In the genomic region with DNA sequence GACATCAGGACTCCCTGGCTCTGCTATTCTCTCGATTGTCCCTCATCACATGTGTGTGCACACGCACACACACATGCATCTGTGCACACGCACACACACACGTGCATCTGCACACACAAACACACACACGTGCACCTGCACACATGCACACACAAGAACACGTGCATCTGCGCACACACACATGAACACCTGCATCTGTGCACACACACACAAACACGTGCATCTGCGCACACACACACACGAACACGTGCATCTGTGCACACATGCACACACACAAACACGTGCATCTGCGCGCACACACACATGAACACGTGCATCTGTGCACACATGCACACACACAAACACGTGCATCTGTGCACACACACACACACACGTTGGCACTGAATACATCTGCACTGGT, we compare ENCODE assay signal across 25 cellular contexts. TPM values are rescaled to one million over a fixed set of nuclear protein-coding genes. Genes with fewer than 3 reads are reported as not detected.
DNase-seq lines count a peak whose midpoint lies in the region; ATAC-seq, FAIRE-seq and TF ChIP-seq lines count a peak whose summit lies in the region.
"Had no signal": no experiment of that assay in that cellular context is flagged by ENCODE, and none has a peak within 500 bp of the region (broad histone marks: within the 10 kb centered on the region; RNA-seq: fewer than 3 reads in every experiment).

No MANE protein-coding gene starts in this region.

- no peaks in the 10 kb centered on the region for H3K4me1 Mint-ChIP-seq in stimulated activated naive B cell treated with anti-CD40 and anti-IgM and Interleukin-4, amounts not matched to agents 10 μg/mL and 1 μg/mL and 100 μg/mL, for 72 hours
- no peaks in the 10 kb centered on the region for H3K4me1 Mint-ChIP-seq in activated CD4-positive, alpha-beta memory T cell treated with anti-CD3 and anti-CD28 coated beads, Interleukin-2, amount 10 ng/mL, durations not matched to agents 7 days and 5 days
- H3K4me1 Mint-ChIP-seq: CD4-positive, CD25-positive, alpha-beta regulatory T cell; CD8-positive, alpha-beta memory T cell had no signal

- H2BK15ac ChIP-seq in H1 (ENCODE audit: low read length) = no peak overlapping the region

- WGBS in K562 (ENCODE audit: insufficient coverage, low coverage, missing lambda C conversion rate) = 54% methylated on average over 13 of the region's 17 CpGs
- WGBS in H1 (ENCODE audit: extremely low coverage in 1 of 2, insufficient coverage in 1 of 2, insufficient read length in 1 of 2, insufficient replicate concordance in 2 of 2, low coverage in 1 of 2, low lambda C conversion rate in 2 of 2, missing lambda C conversion rate in 1 of 2), 2 experiments = 84% methylated on average over 17 of the region's 17 CpGs; no CpG with 5 or more reads in 1 of the 2 experiments

- H3K36me3 ChIP-seq in HEK293 (ENCODE audit: control insufficient read depth in 2 of 2, insufficient read depth in 1 of 2, low read length in 2 of 2) = no peaks in the 10 kb centered on the region
- H3K36me3 ChIP-seq in K562 (ENCODE audit: control insufficient read depth, insufficient read depth, low read length) = no peaks in the 10 kb centered on the region
- no peaks in the 10 kb centered on the region for H3K36me3 ChIP-seq in H1 (ENCODE audit: control insufficient read depth in 2 of 4, insufficient read depth in 4 of 4, low read length in 3 of 4)
- H3K36me3 ChIP-seq: BE2C had no signal

- intact Hi-C loops in K562 (cut with micrococcal nuclease) = no loop called here

- H4K91ac ChIP-seq in H1 (replicated peaks; ENCODE audit: insufficient read length, low read length) = peak overlapping the region; percentile 50

- CTCF ChIA-PET in HEK293 (lab: Yijun Ruan, JAX) = no interaction called here
- CTCF ChIA-PET in K562 (lab: Yijun Ruan, JAX; ENCODE audit: low intra/inter-chr PET ratio) = no interaction called here
- CTCF ChIA-PET in H1 (lab: Charles Lee; ENCODE audit: partially characterized antibody) = interaction anchor here (0.6 to 1.8 kb wide), 4 partner anchors 8 to 77 kb away, joined by 3 to 5 read pairs (median 3); no protein-coding TSS in a partner anchor
- CTCF ChIA-PET in activated CD4-positive, alpha-beta memory T cell treated with anti-CD3 and anti-CD28 coated beads, Interleukin-2, amount 10 ng/mL, durations not matched to agents 7 days and 5 days (lab: Charles Lee) = no interaction called here

- no peak overlapping the region for H2BK20ac ChIP-seq in H1 (ENCODE audit: low read length)

- in situ Hi-C loops in K562 (cut with MboI) = no loop called here

- peaks cover 18 to 59% of the 10 kb centered on the region in 2 donors for H3K27me3 Mint-ChIP-seq in stimulated activated naive B cell treated with anti-CD40 and anti-IgM and Interleukin-4, amounts not matched to agents 10 μg/mL and 1 μg/mL and 100 μg/mL, for 72 hours
- peaks cover 7% of the 10 kb centered on the region for H3K27me3 Mint-ChIP-seq in activated CD4-positive, alpha-beta memory T cell treated with anti-CD3 and anti-CD28 coated beads, Interleukin-2, amount 10 ng/mL, durations not matched to agents 7 days and 5 days

- peaks cover 10% of the 10 kb centered on the region for H3K9me1 ChIP-seq in K562 (ENCODE audit: control insufficient read depth, insufficient read depth, low read length)

- H3K18ac ChIP-seq in H1 (ENCODE audit: extremely low read depth, low read length) = no peak overlapping the region

- no peak overlapping the region for H2BK120ac ChIP-seq in H1 (replicated peaks; ENCODE audit: low read depth, low read length)

- no TSS peak for BruUV-seq in K562 (replicated peaks; lab: Mats Ljungman, UMichigan)

- no peak overlapping the region for H3K56ac ChIP-seq in H1 (replicated peaks; ENCODE audit: insufficient read length, low read depth, low read length)

- H3K9ac ChIP-seq in K562 (ENCODE audit: insufficient read depth in 1 of 2, low read depth in 2 of 2, low read length in 2 of 2) (no peak overlapping the region), H1 (replicated peaks in 1 of 4; ENCODE audit: extremely low read depth in 1 of 4, low read depth in 3 of 4, low read length in 3 of 4) (no peak overlapping the region)

- no peak overlapping the region for H3K14ac ChIP-seq in H1 (ENCODE audit: insufficient read length)

- no peak for TF ChIP-seq POLR2A in K562 (conservative IDR thresholded peaks at IDR 0.05)
- TF ChIP-seq POLR2A in H1 (IDR thresholded peaks at IDR 0.05; ENCODE audit: control extremely low read depth in 1 of 2, low read depth in 2 of 2, low read length in 2 of 2) = no peak

- no peak overlapping the region for H2AFZ ChIP-seq in K562 (ENCODE audit: low read depth, low read length)
- no peak overlapping the region for H2AFZ ChIP-seq in H1 (ENCODE audit: low read length)

- H4K20me1 ChIP-seq in K562 (replicated peaks; ENCODE audit: control insufficient read depth, insufficient read depth, low read length) (peaks cover 8% of the 10 kb centered on the region), H1 (replicated peaks in 1 of 2; ENCODE audit: control insufficient read depth in 1 of 2, insufficient read depth in 2 of 2, low read length in 2 of 2) (peaks cover 0 to 7% of the 10 kb centered on the region in 2 experiments)

- H3K23ac ChIP-seq in H1 (ENCODE audit: insufficient read length) = no peak overlapping the region

- no peak overlapping the region; the same call in 1 of the 2 replicates for H2BK12ac ChIP-seq in H1 (ENCODE audit: low read depth, low read length)

- H3K27ac ChIP-seq in HEK293 (ENCODE audit: extremely low read depth, low read depth, low read length) = no peak overlapping the region
- no peak overlapping the region for H3K27ac ChIP-seq in K562 (ENCODE audit: extremely low read depth, low read depth, low read length)
- H3K27ac ChIP-seq in H1 (ENCODE audit: low read depth, low read length) = no peak overlapping the region

- H3K27me3 ChIP-seq in K562 (ENCODE audit: control insufficient read depth in 2 of 2, insufficient read depth in 2 of 2, low read length in 2 of 2) (peaks cover 0 to 6% of the 10 kb centered on the region in 2 experiments; a peak in 3 of 5 replicates), H1 (replicated peaks in 1 of 4; ENCODE audit: control insufficient read depth in 3 of 4, extremely low read depth in 1 of 4, insufficient read depth in 3 of 4, low read length in 3 of 4) (no peaks in the 10 kb centered on the region)

- H3K4me1 ChIP-seq in HEK293 (ENCODE audit: control insufficient read depth, insufficient read depth, low read length) (no peaks in the 10 kb centered on the region), K562 (replicated peaks in 1 of 2; ENCODE audit: control insufficient read depth in 2 of 2, insufficient read depth in 2 of 2, low read length in 2 of 2) (peaks cover 42 to 51% of the 10 kb centered on the region in 2 experiments), H1 (replicated peaks in 1 of 4; ENCODE audit: control insufficient read depth in 3 of 4, insufficient read depth in 4 of 4, low read length in 3 of 4) (no peaks in the 10 kb centered on the region; a peak in 2 of 7 replicates)
- H3K4me1 ChIP-seq: BE2C had no signal

- no peaks in the 10 kb centered on the region for H3K9me3 Mint-ChIP-seq in stimulated activated naive B cell treated with anti-CD40 and anti-IgM and Interleukin-4, amounts not matched to agents 10 μg/mL and 1 μg/mL and 100 μg/mL, for 72 hours
- no peaks in the 10 kb centered on the region for H3K9me3 Mint-ChIP-seq in activated CD4-positive, alpha-beta memory T cell treated with anti-CD3 and anti-CD28 coated beads, Interleukin-2, amount 10 ng/mL, durations not matched to agents 7 days and 5 days
- H3K9me3 Mint-ChIP-seq: CD8-positive, alpha-beta memory T cell; IgD-negative memory B cell had no signal

- ATAC-seq in K562 = no peak
- no peak for ATAC-seq in stimulated activated naive B cell treated with anti-CD40 and anti-IgM and Interleukin-4, amounts not matched to agents 10 μg/mL and 1 μg/mL and 100 μg/mL, for 72 hours (replicated peaks)
- ATAC-seq: GM12878, HCT116 had no signal

- H4K8ac ChIP-seq in H1 (ENCODE audit: extremely low read depth, insufficient read depth, low read length) = no peak overlapping the region

- H3K79me2 ChIP-seq in K562 (ENCODE audit: control insufficient read depth, insufficient read depth, low read length) (no peaks in the 10 kb centered on the region), H1 (ENCODE audit: control insufficient read depth in 1 of 2, insufficient read depth in 2 of 2, low read length in 2 of 2) (no peaks in the 10 kb centered on the region)

- H3K4ac ChIP-seq in H1 (replicated peaks; ENCODE audit: insufficient read length, low read depth, low read length) = peak overlapping the region; percentile 83

- H3K4me2 ChIP-seq in K562 (ENCODE audit: insufficient read depth, low read length) (no peak overlapping the region), H1 (ENCODE audit: insufficient read depth in 1 of 2, low read depth in 2 of 2, low read length in 2 of 2) (no peak overlapping the region)

- no peak overlapping the region for H4K5ac ChIP-seq in H1 (ENCODE audit: insufficient read length, low read depth, low read length)

- H3K4me3 ChIP-seq in HEK293 (ENCODE audit: low read depth, low read length) (no peak overlapping the region), K562 (no peak overlapping the region), H1 (ENCODE audit: extremely low read depth in 1 of 4, insufficient read depth in 2 of 4, low read depth in 3 of 4, low read length in 4 of 4) (no peak overlapping the region)
- H3K4me3 ChIP-seq: GM12878 had no signal

- no peaks in the 10 kb centered on the region for H3K9me3 ChIP-seq in HEK293 (ENCODE audit: control insufficient read depth, insufficient read depth, low read depth, low read length)
- no peaks in the 10 kb centered on the region for H3K9me3 ChIP-seq in K562 (replicated peaks; ENCODE audit: control insufficient read depth, insufficient read depth, low read depth, low read length)
- H3K9me3 ChIP-seq in H1 (ENCODE audit: insufficient read depth in 2 of 2, low read depth in 1 of 2, low read length in 1 of 2) = no peaks in the 10 kb centered on the region
- H3K9me3 ChIP-seq: BE2C had no signal

- no peak for TF ChIP-seq CTCF in HEK293 (tag by site-specific recombination; IDR thresholded peaks at IDR 0.05)
- no peak for TF ChIP-seq CTCF in K562 (IDR thresholded peaks at IDR 0.05 in 2 of 3, conservative IDR thresholded peaks at IDR 0.05 in 1 of 3; ENCODE audit: insufficient read depth in 2 of 3, low read depth in 1 of 3, low read length in 3 of 3)
- TF ChIP-seq CTCF in H1 (IDR thresholded peaks at IDR 0.05; ENCODE audit: control extremely low read depth in 1 of 3, insufficient read depth in 1 of 3, low read depth in 1 of 3, low read length in 3 of 3) = no peak

- H3K79me1 ChIP-seq in H1 (ENCODE audit: low read depth, low read length) = no peaks in the 10 kb centered on the region

- H2BK5ac ChIP-seq in H1 (ENCODE audit: low read depth, low read length) = 0 out of 2 replicates have a peak overlapping the region, but pooled peaks have one; percentile 37

- H3K36me3 Mint-ChIP-seq in stimulated activated naive B cell treated with anti-CD40 and anti-IgM and Interleukin-4, amounts not matched to agents 10 μg/mL and 1 μg/mL and 100 μg/mL, for 72 hours = no peaks in the 10 kb centered on the region
- no peaks in the 10 kb centered on the region for H3K36me3 Mint-ChIP-seq in activated CD4-positive, alpha-beta memory T cell treated with anti-CD3 and anti-CD28 coated beads, Interleukin-2, amount 10 ng/mL, durations not matched to agents 7 days and 5 days (ENCODE audit: low read depth)
- H3K36me3 Mint-ChIP-seq: CD4-positive, CD25-positive, alpha-beta regulatory T cell; CD8-positive, alpha-beta memory T cell had no signal

- FAIRE-seq in K562 (lab: Jason Lieb, UNC) (no peak), H1 (lab: Jason Lieb, UNC) (no peak), urothelium cell line (lab: Jason Lieb, UNC) (peak; percentile 77)
- FAIRE-seq: A204.1, GM12878, GM19239, HTR-8/SVneo had no signal

- TF ChIP-seq RAD21 in K562 (CRISPR knock-in tag; conservative IDR thresholded peaks at IDR 0.05 in 1 of 2, IDR thresholded peaks at IDR 0.05 in 1 of 2) (no peak), H1 (IDR thresholded peaks at IDR 0.05 in 1 of 2, conservative IDR thresholded peaks at IDR 0.05 in 1 of 2; ENCODE audit: low read depth in 2 of 2, low read length in 2 of 2) (no peak)

- H3K4me3 Mint-ChIP-seq in stimulated activated naive B cell treated with anti-CD40 and anti-IgM and Interleukin-4, amounts not matched to agents 10 μg/mL and 1 μg/mL and 100 μg/mL, for 72 hours = no peak overlapping the region
- H3K4me3 Mint-ChIP-seq in activated CD4-positive, alpha-beta memory T cell treated with anti-CD3 and anti-CD28 coated beads, Interleukin-2, amount 10 ng/mL, durations not matched to agents 7 days and 5 days = no peak overlapping the region
- H3K4me3 Mint-ChIP-seq: CD4-positive, CD25-positive, alpha-beta regulatory T cell; CD8-positive, alpha-beta memory T cell; IgD-negative memory B cell had no signal

- peak overlapping the region; percentile 56; the same call in 1 of the 2 replicates for H2AK5ac ChIP-seq in H1 (ENCODE audit: low read depth, low read length)

- TF ChIP-seq EP300 in K562 (IDR thresholded peaks at IDR 0.05; ENCODE audit: low read length) = no peak
- no peak for TF ChIP-seq EP300 in H1 (IDR thresholded peaks at IDR 0.05; ENCODE audit: borderline replicate concordance in 1 of 2, low read depth in 2 of 2, low read length in 2 of 2)

- H3K23me2 ChIP-seq in H1 (ENCODE audit: low read depth, low read length) = no peaks in the 10 kb centered on the region; the same call in 1 of the 2 replicates

- POLR2A ChIA-PET in HEK293 (lab: Yijun Ruan, JAX) (no interaction called here), K562 (lab: Yijun Ruan, JAX) (interaction anchor here (1.1 kb wide), 1 partner anchor 88 kb away, joined by 3 read pairs; no protein-coding TSS in a partner anchor), H1 (lab: Charles Lee; ENCODE audit: partially characterized antibody) (no interaction called here)
- POLR2A ChIA-PET in activated CD4-positive, alpha-beta memory T cell treated with anti-CD3 and anti-CD28 coated beads, Interleukin-2, amount 10 ng/mL, durations not matched to agents 7 days and 5 days (lab: Charles Lee) = no interaction called here

- H3K27ac Mint-ChIP-seq in stimulated activated naive B cell treated with anti-CD40 and anti-IgM and Interleukin-4, amounts not matched to agents 10 μg/mL and 1 μg/mL and 100 μg/mL, for 72 hours = no peak overlapping the region
- no peak overlapping the region for H3K27ac Mint-ChIP-seq in activated CD4-positive, alpha-beta memory T cell treated with anti-CD3 and anti-CD28 coated beads, Interleukin-2, amount 10 ng/mL, durations not matched to agents 7 days and 5 days
- H3K27ac Mint-ChIP-seq: CD4-positive, CD25-positive, alpha-beta regulatory T cell; CD8-positive, alpha-beta memory T cell; IgD-negative memory B cell had no signal

- DNase-seq in K562 (ENCODE audit: extremely low read depth in 1 of 4, low spot score in 3 of 4) (no peak), H1 (ENCODE audit: low read depth in 1 of 2, low spot score in 2 of 2) (peak in 1 of 2 experiments; percentile 7), urothelium cell line (ENCODE audit: low spot score) (no peak), SKM-1 treated with dmso at 0.1 percent for 144 hours (lab: John Stamatoyannopoulos, UW; ENCODE audit: unreplicated experiment) (no peak)
- no peak for DNase-seq in stimulated activated naive B cell treated with anti-CD40 and anti-IgM and Interleukin-4, amounts not matched to agents 10 μg/mL and 1 μg/mL and 100 μg/mL, for 72 hours
- no peak for DNase-seq in activated CD4-positive, alpha-beta memory T cell treated with anti-CD3 and anti-CD28 coated beads, Interleukin-2, amount 10 ng/mL, durations not matched to agents 7 days and 5 days
- DNase-seq: ACHN; BE2C; C1 segment of cervical spinal cord; CD4-positive, CD25-positive, alpha-beta regulatory T cell; CD8-positive, alpha-beta memory T cell; COR-L47; DMS 273 treated with DMSO at 0.1 percent for 48 hours; DMS53; DND-41; EL; H7 had no signal

RNA-seq across cellular contexts. Expression of a gene that starts 14.7 kb away (rescaled TPM):
- not detected in 2 replicates for total RNA-seq in K562 (2011; cell fraction: chromatin; rRNA removed; ENCODE audit: low replicate concordance)
- total RNA-seq in K562 (2011; cell fraction: nucleolus; rRNA removed) = not detected in 2 replicates
- total RNA-seq in K562 (2011; cell fraction: nucleoplasm; rRNA removed) = not detected in 2 replicates
- not detected in 2 replicates for total RNA-seq in K562 (2014; rRNA removed)
- total RNA-seq in K562 (2014; rRNA removed; fragmentation: Illumina TruSeq; extraction: Trizol) = not detected in 2 replicates
- total RNA-seq in K562 (2015; rRNA removed; fragmentation: Illumina TruSeq; extraction: Trizol) = not detected in 2 replicates
- total RNA-seq in K562 (2021) = not detected in 2 replicates
- polyA plus RNA-seq in K562 (2011; rRNA removed) = not detected in 2 replicates
- not detected in 2 replicates for polyA plus RNA-seq in K562 (2011; cell fraction: cytosol; rRNA removed)
- not detected in 2 replicates for polyA plus RNA-seq in K562 (2011; cell fraction: nucleus; rRNA removed)
- polyA plus RNA-seq in K562 (2012) = 0.03 TPM in 1 of 2 replicates, not detected in the other
- polyA plus RNA-seq in K562 (2014; fragmentation: Illumina TruSeq; extraction: Trizol) = not detected in 2 replicates
- polyA plus RNA-seq in K562 (2014; fragmentation: Nextera tagmentation; extraction: Ambion mirVana) = not detected
- polyA plus RNA-seq in K562 (2014; rRNA removed) = not detected in 2 replicates
- not detected in 2 replicates for polyA minus RNA-seq in K562 (2011; rRNA and poly(A)+ RNA removed)
- polyA minus RNA-seq in K562 (2011; cell fraction: cytosol; rRNA and poly(A)+ RNA removed) = not detected in 2 replicates
- polyA minus RNA-seq in K562 (2011; cell fraction: nucleus; rRNA and poly(A)+ RNA removed) = not detected in 2 replicates
- total RNA-seq in H1 (2021; fragmentation: NEBNext Ultra II Directional; extraction: Animal tissue kit (Norgen Biotek cat#: 25700)) = not detected in 2 replicates
- not detected in 2 replicates for polyA plus RNA-seq in H1 (2011; rRNA removed)
- not detected for polyA plus RNA-seq in H1 (2011; cell fraction: cytosol; rRNA removed)
- polyA plus RNA-seq in H1 (2011; cell fraction: nucleus; rRNA removed) = not detected
- not detected in 4 replicates for polyA plus RNA-seq in H1 (2012, experiment 1 of 2)
- not detected for polyA plus RNA-seq in H1 (2012, experiment 2 of 2)
- polyA plus RNA-seq in H1 (2013, experiment 1 of 2) = not detected
- polyA plus RNA-seq in H1 (2013, experiment 2 of 2) = not detected
- polyA minus RNA-seq in H1 (2011; rRNA and poly(A)+ RNA removed) = not detected in 2 replicates
- not detected for polyA minus RNA-seq in H1 (2011; cell fraction: cytosol; rRNA and poly(A)+ RNA removed)
- not detected for polyA minus RNA-seq in H1 (2011; cell fraction: nucleus; rRNA and poly(A)+ RNA removed)
- not detected for total RNA-seq in activated CD4-positive, alpha-beta memory T cell treated with anti-CD3 and anti-CD28 coated beads, Interleukin-2, amount 10 ng/mL, durations not matched to agents 7 days and 5 days
- total RNA-seq: CD4-positive, CD25-positive, alpha-beta regulatory T cell; CD8-positive, alpha-beta memory T cell; G401; GM12878; H7 had no signal
- polyA plus RNA-seq: CD4-positive, CD25-positive, alpha-beta regulatory T cell; CD8-positive, alpha-beta memory T cell; GM12878; IgD-negative memory B cell had no signal

RNA-seq across cellular contexts. Expression of a gene that starts 29.4 kb away (rescaled TPM):
- not detected in 2 replicates for total RNA-seq in K562 (2011; cell fraction: chromatin; rRNA removed; ENCODE audit: low replicate concordance)
- not detected in 2 replicates for total RNA-seq in K562 (2011; cell fraction: nucleolus; rRNA removed)
- not detected in 2 replicates for total RNA-seq in K562 (2011; cell fraction: nucleoplasm; rRNA removed)
- not detected in 2 replicates for total RNA-seq in K562 (2014; rRNA removed)
- not detected in 2 replicates for total RNA-seq in K562 (2014; rRNA removed; fragmentation: Illumina TruSeq; extraction: Trizol)
- not detected in 2 replicates for total RNA-seq in K562 (2015; rRNA removed; fragmentation: Illumina TruSeq; extraction: Trizol)
- total RNA-seq in K562 (2021) = not detected in 2 replicates
- polyA plus RNA-seq in K562 (2011; rRNA removed) = not detected in 2 replicates
- not detected in 2 replicates for polyA plus RNA-seq in K562 (2011; cell fraction: cytosol; rRNA removed)
- polyA plus RNA-seq in K562 (2011; cell fraction: nucleus; rRNA removed) = not detected in 2 replicates
- not detected in 2 replicates for polyA plus RNA-seq in K562 (2012)
- polyA plus RNA-seq in K562 (2014; fragmentation: Illumina TruSeq; extraction: Trizol) = not detected in 2 replicates
- polyA plus RNA-seq in K562 (2014; fragmentation: Nextera tagmentation; extraction: Ambion mirVana) = not detected
- polyA plus RNA-seq in K562 (2014; rRNA removed) = not detected in 2 replicates
- polyA minus RNA-seq in K562 (2011; rRNA and poly(A)+ RNA removed) = not detected in 2 replicates
- polyA minus RNA-seq in K562 (2011; cell fraction: cytosol; rRNA and poly(A)+ RNA removed) = not detected in 2 replicates
- not detected in 2 replicates for polyA minus RNA-seq in K562 (2011; cell fraction: nucleus; rRNA and poly(A)+ RNA removed)
- total RNA-seq in H1 (2021; fragmentation: NEBNext Ultra II Directional; extraction: Animal tissue kit (Norgen Biotek cat#: 25700)) = not detected in 2 replicates
- polyA plus RNA-seq in H1 (2011; rRNA removed) = not detected in 2 replicates
- polyA plus RNA-seq in H1 (2011; cell fraction: cytosol; rRNA removed) = not detected
- polyA plus RNA-seq in H1 (2011; cell fraction: nucleus; rRNA removed) = not detected
- polyA plus RNA-seq in H1 (2012, experiment 1 of 2) = not detected in 4 replicates
- not detected for polyA plus RNA-seq in H1 (2012, experiment 2 of 2)
- not detected for polyA plus RNA-seq in H1 (2013, experiment 1 of 2)
- not detected for polyA plus RNA-seq in H1 (2013, experiment 2 of 2)
- not detected in 2 replicates for polyA minus RNA-seq in H1 (2011; rRNA and poly(A)+ RNA removed)
- not detected for polyA minus RNA-seq in H1 (2011; cell fraction: cytosol; rRNA and poly(A)+ RNA removed)
- not detected for polyA minus RNA-seq in H1 (2011; cell fraction: nucleus; rRNA and poly(A)+ RNA removed)
- not detected for total RNA-seq in activated CD4-positive, alpha-beta memory T cell treated with anti-CD3 and anti-CD28 coated beads, Interleukin-2, amount 10 ng/mL, durations not matched to agents 7 days and 5 days
- total RNA-seq: CD4-positive, CD25-positive, alpha-beta regulatory T cell; CD8-positive, alpha-beta memory T cell; G401; GM12878; H7 had no signal
- polyA plus RNA-seq: CD4-positive, CD25-positive, alpha-beta regulatory T cell; CD8-positive, alpha-beta memory T cell; GM12878; IgD-negative memory B cell had no signal

RNA-seq across cellular contexts. Expression of a gene that starts 40.1 kb away (rescaled TPM):
- total RNA-seq in K562 (2011; cell fraction: chromatin; rRNA removed; ENCODE audit: low replicate concordance) = not detected in 2 replicates
- not detected in 2 replicates for total RNA-seq in K562 (2011; cell fraction: nucleolus; rRNA removed)
- total RNA-seq in K562 (2011; cell fraction: nucleoplasm; rRNA removed) = not detected in 2 replicates
- total RNA-seq in K562 (2014; rRNA removed) (not detected in 2 replicates), K562 (2014; rRNA removed; fragmentation: Illumina TruSeq; extraction: Trizol) (not detected in 2 replicates), K562 (2015; rRNA removed; fragmentation: Illumina TruSeq; extraction: Trizol) (not detected in 2 replicates), K562 (2021) (0.42 and 0.60 TPM in 2 replicates)
- polyA plus RNA-seq in K562 (2011; rRNA removed) (not detected in 2 replicates), K562 (2014; fragmentation: Illumina TruSeq; extraction: Trizol) (not detected in 2 replicates), K562 (2014; fragmentation: Nextera tagmentation; extraction: Ambion mirVana) (under 1 TPM in 1 of 2 experiments, not detected in 1; 0.15 TPM), K562 (2014; rRNA removed) (not detected in 2 replicates), H1 (2011; rRNA removed) (not detected in 2 replicates)
- not detected in 2 replicates for polyA plus RNA-seq in K562 (2011; cell fraction: cytosol; rRNA removed)
- polyA plus RNA-seq in K562 (2011; cell fraction: nucleus; rRNA removed) = not detected in 2 replicates
- not detected in 2 replicates for polyA plus RNA-seq in K562 (2012)
- not detected in 2 replicates for polyA minus RNA-seq in K562 (2011; rRNA and poly(A)+ RNA removed)
- not detected in 2 replicates for polyA minus RNA-seq in K562 (2011; cell fraction: cytosol; rRNA and poly(A)+ RNA removed)
- not detected in 2 replicates for polyA minus RNA-seq in K562 (2011; cell fraction: nucleus; rRNA and poly(A)+ RNA removed)
- not detected in 2 replicates for total RNA-seq in H1 (2021; fragmentation: NEBNext Ultra II Directional; extraction: Animal tissue kit (Norgen Biotek cat#: 25700))
- not detected for polyA plus RNA-seq in H1 (2011; cell fraction: cytosol; rRNA removed)
- polyA plus RNA-seq in H1 (2011; cell fraction: nucleus; rRNA removed) = not detected
- not detected in 4 replicates for polyA plus RNA-seq in H1 (2012, experiment 1 of 2)
- not detected for polyA plus RNA-seq in H1 (2012, experiment 2 of 2)
- polyA plus RNA-seq in H1 (2013, experiment 1 of 2) = not detected
- polyA plus RNA-seq in H1 (2013, experiment 2 of 2) = not detected
- not detected in 2 replicates for polyA minus RNA-seq in H1 (2011; rRNA and poly(A)+ RNA removed)
- not detected for polyA minus RNA-seq in H1 (2011; cell fraction: cytosol; rRNA and poly(A)+ RNA removed)
- polyA minus RNA-seq in H1 (2011; cell fraction: nucleus; rRNA and poly(A)+ RNA removed) = not detected
- not detected for total RNA-seq in activated CD4-positive, alpha-beta memory T cell treated with anti-CD3 and anti-CD28 coated beads, Interleukin-2, amount 10 ng/mL, durations not matched to agents 7 days and 5 days
- total RNA-seq: CD4-positive, CD25-positive, alpha-beta regulatory T cell; CD8-positive, alpha-beta memory T cell; G401; GM12878; H7 had no signal
- polyA plus RNA-seq: CD8-positive, alpha-beta memory T cell had no signal

RNA-seq across cellular contexts. Expression of a gene that starts 55.6 kb away (rescaled TPM):
- not detected in 2 replicates for total RNA-seq in K562 (2011; cell fraction: chromatin; rRNA removed; ENCODE audit: low replicate concordance)
- total RNA-seq in K562 (2011; cell fraction: nucleolus; rRNA removed) = not detected in 2 replicates
- not detected in 2 replicates for total RNA-seq in K562 (2011; cell fraction: nucleoplasm; rRNA removed)
- total RNA-seq in K562 (2014; rRNA removed) (not detected in 2 replicates), K562 (2014; rRNA removed; fragmentation: Illumina TruSeq; extraction: Trizol) (not detected in 2 replicates), K562 (2015; rRNA removed; fragmentation: Illumina TruSeq; extraction: Trizol) (not detected in 2 replicates), K562 (2021) (not detected in 2 replicates)
- polyA plus RNA-seq in K562 (2011; rRNA removed) (not detected in 2 replicates), K562 (2014; fragmentation: Illumina TruSeq; extraction: Trizol) (not detected in 2 replicates), K562 (2014; fragmentation: Nextera tagmentation; extraction: Ambion mirVana) (not detected), K562 (2014; rRNA removed) (not detected in 2 replicates), H1 (2011; rRNA removed) (not detected in 2 replicates)
- polyA plus RNA-seq in K562 (2011; cell fraction: cytosol; rRNA removed) = not detected in 2 replicates
- not detected in 2 replicates for polyA plus RNA-seq in K562 (2011; cell fraction: nucleus; rRNA removed)
- polyA plus RNA-seq in K562 (2012) = not detected in 2 replicates
- not detected in 2 replicates for polyA minus RNA-seq in K562 (2011; rRNA and poly(A)+ RNA removed)
- not detected in 2 replicates for polyA minus RNA-seq in K562 (2011; cell fraction: cytosol; rRNA and poly(A)+ RNA removed)
- not detected in 2 replicates for polyA minus RNA-seq in K562 (2011; cell fraction: nucleus; rRNA and poly(A)+ RNA removed)
- total RNA-seq in H1 (2021; fragmentation: NEBNext Ultra II Directional; extraction: Animal tissue kit (Norgen Biotek cat#: 25700)) = not detected in 2 replicates
- polyA plus RNA-seq in H1 (2011; cell fraction: cytosol; rRNA removed) = not detected
- polyA plus RNA-seq in H1 (2011; cell fraction: nucleus; rRNA removed) = not detected
- polyA plus RNA-seq in H1 (2012, experiment 1 of 2) = not detected in 4 replicates
- not detected for polyA plus RNA-seq in H1 (2012, experiment 2 of 2)
- polyA plus RNA-seq in H1 (2013, experiment 1 of 2) = not detected
- not detected for polyA plus RNA-seq in H1 (2013, experiment 2 of 2)
- not detected in 2 replicates for polyA minus RNA-seq in H1 (2011; rRNA and poly(A)+ RNA removed)
- not detected for polyA minus RNA-seq in H1 (2011; cell fraction: cytosol; rRNA and poly(A)+ RNA removed)
- not detected for polyA minus RNA-seq in H1 (2011; cell fraction: nucleus; rRNA and poly(A)+ RNA removed)
- total RNA-seq in activated CD4-positive, alpha-beta memory T cell treated with anti-CD3 and anti-CD28 coated beads, Interleukin-2, amount 10 ng/mL, durations not matched to agents 7 days and 5 days = not detected
- total RNA-seq: CD4-positive, CD25-positive, alpha-beta regulatory T cell; CD8-positive, alpha-beta memory T cell; G401; GM12878; H7 had no signal
- polyA plus RNA-seq: CD8-positive, alpha-beta memory T cell; GM12878 had no signal
